Comparison of ENCODE assay signal across 26 cellular contexts in genomic region chr11:77064648-77065217, GRCh38. TPM values are rescaled to one million over a fixed set of nuclear protein-coding genes. Genes with fewer than 3 reads are reported as not detected.
DNase-seq lines count a peak whose midpoint lies in the region; ATAC-seq and TF ChIP-seq lines count a peak whose summit lies in the region.
"Had no signal": no experiment of that assay in that cellular context is flagged by ENCODE, and none has a peak within 500 bp of the region (broad histone marks: within the 10 kb centered on the region; RNA-seq: fewer than 3 reads in every experiment).

No MANE protein-coding gene starts in this region.

- POLR2A ChIA-PET in CD4-positive, alpha-beta T cell (lab: Charles Lee), result interaction anchor here (1.1 kb wide), 2 partner anchors 18 to 26 kb away, joined by 5 to 6 read pairs; no protein-coding TSS in a partner anchor

- H3K4me1 ChIP-seq in esophagus squamous epithelium, result peaks cover 4 to 39% (median 19%) of the 10 kb centered on the region in 3 donors

- no peak overlapping the region for H3K4me3 ChIP-seq in esophagus squamous epithelium
- H3K4me3 ChIP-seq: pancreas, testis had no signal

- H3K27ac ChIP-seq in CD4-positive, alpha-beta T cell (ENCODE audit: low read depth, low read length), result no peak overlapping the region
- no peak overlapping the region for H3K27ac ChIP-seq in esophagus squamous epithelium
- H3K27ac ChIP-seq: C4-2B, testis had no signal

- no peak overlapping the region for H3K27ac Mint-ChIP-seq in CD4-positive, alpha-beta T cell
- H3K27ac Mint-ChIP-seq in T-helper 17 cell (no peak overlapping the region), neural crest cell (ENCODE audit: unreplicated experiment) (no peak overlapping the region)

- no peaks in the 10 kb centered on the region for H3K36me3 Mint-ChIP-seq in CD4-positive, alpha-beta T cell (ENCODE audit: low read depth)
- H3K36me3 Mint-ChIP-seq in T-helper 17 cell (ENCODE audit: low read depth) (no peaks in the 10 kb centered on the region), neural crest cell (ENCODE audit: low read depth) (no peaks in the 10 kb centered on the region)

- no peaks in the 10 kb centered on the region for H3K9me3 Mint-ChIP-seq in CD4-positive, alpha-beta T cell
- H3K9me3 Mint-ChIP-seq in neural crest cell, result peaks cover 2% of the 10 kb centered on the region

- no peak for ATAC-seq in CD4-positive, alpha-beta T cell (ENCODE audit: poor library complexity)
- ATAC-seq in T-helper 17 cell (no peak), left lobe of liver (peak; percentile 10), GM19023 (IDR thresholded peaks at IDR 0.05; ENCODE audit: unreplicated experiment) (no peak)
- ATAC-seq: HCT116, pancreas, PC-3, right cardiac atrium had no signal

- intact Hi-C loops in CD4-positive, alpha-beta T cell (cut with DNase I, micrococcal nuclease), result loop anchor here in 1 of 2 experiments (10.0 kb wide), 2 partner anchors 410 to 1510 kb away; partner anchors contain the start of genes NARS2 and PAK1
- intact Hi-C loops in esophagus squamous epithelium (cut with DNase I), result no loop called here

- no peaks in the 10 kb centered on the region for H3K27me3 ChIP-seq in CD4-positive, alpha-beta T cell (ENCODE audit: control insufficient read depth, insufficient read depth, low read length)
- no peaks in the 10 kb centered on the region for H3K27me3 ChIP-seq in esophagus squamous epithelium
- H3K27me3 ChIP-seq: pancreas, testis had no signal

- DNase-seq in CD4-positive, alpha-beta T cell, result no peak
- DNase-seq in T-helper 17 cell (no peak), left lobe of liver (ENCODE audit: low spot score) (peak; percentile 84), neural crest cell (ENCODE audit: low read depth, low spot score) (no peak), esophagus squamous epithelium (lab: John Stamatoyannopoulos, UW) (no peak), NCI-H2081 treated with DMSO at 0.1 percent for 48 hours (lab: John Stamatoyannopoulos, UW) (no peak), A172 (ENCODE audit: low spot score) (no peak)
- DNase-seq: activated naive CD4-positive, alpha-beta T cell treated with Interleukin-2 at 50 U/mL for 16 hours; activated T-cell treated with anti-CD3 and anti-CD28 coated beads, Interleukin-2, amount 50 U/mL, for 1 hour; amygdala; IMR-90; NCI-H1092 treated with DMSO at 0.1 percent for 48 hours; NCI-H2081; NCI-H446 treated with DMSO at 0.1 percent for 48 hours; pancreas; PC-3; right cardiac atrium; SHP77; stimulated activated naive CD4-positive, alpha-beta T cell treated with Interleukin-2 at 50 U/mL for 16 hours; SW 1271; testis had no signal

- H3K9me3 ChIP-seq in CD4-positive, alpha-beta T cell (ENCODE audit: control insufficient read depth, low read length), result no peaks in the 10 kb centered on the region
- no peaks in the 10 kb centered on the region for H3K9me3 ChIP-seq in T-helper 17 cell (ENCODE audit: control insufficient read depth, low read length, poor library complexity, severe bottlenecking)
- H3K9me3 ChIP-seq in esophagus squamous epithelium, result no peaks in the 10 kb centered on the region
- H3K9me3 ChIP-seq: pancreas, testis had no signal

- no peaks in the 10 kb centered on the region for H3K27me3 Mint-ChIP-seq in CD4-positive, alpha-beta T cell
- H3K27me3 Mint-ChIP-seq in T-helper 17 cell, result no peaks in the 10 kb centered on the region
- no peaks in the 10 kb centered on the region for H3K27me3 Mint-ChIP-seq in neural crest cell (ENCODE audit: low read depth)

- CTCF ChIA-PET in CD4-positive, alpha-beta T cell (lab: Charles Lee), result interaction anchor here (1.3 to 2.5 kb wide), 3 partner anchors 16 to 26 kb away, joined by 8 to 14 read pairs (median 13); no protein-coding TSS in a partner anchor

- WGBS in esophagus squamous epithelium, 2 donors, result 84 to 94% methylated on average over 3 of the region's 4 CpGs

- H3K4me3 Mint-ChIP-seq in CD4-positive, alpha-beta T cell, result peak overlapping the region; percentile 92
- H3K4me3 Mint-ChIP-seq in T-helper 17 cell (peak overlapping the region; percentile 64), neural crest cell (peak overlapping the region; percentile 94)

- H3K4me1 Mint-ChIP-seq in CD4-positive, alpha-beta T cell (ENCODE audit: low read depth), result peaks cover 16% of the 10 kb centered on the region
- H3K4me1 Mint-ChIP-seq in T-helper 17 cell, result peaks cover 8% of the 10 kb centered on the region
- H3K4me1 Mint-ChIP-seq in neural crest cell, result peaks cover 25% of the 10 kb centered on the region

- no peak for TF ChIP-seq CTCF in CD4-positive, alpha-beta T cell (IDR thresholded peaks at IDR 0.05)
- no peak for TF ChIP-seq CTCF in neural crest cell (conservative IDR thresholded peaks at IDR 0.05)
- no peak for TF ChIP-seq CTCF in esophagus squamous epithelium (IDR thresholded peaks at IDR 0.05)

- TF ChIP-seq POLR2A in esophagus squamous epithelium (IDR thresholded peaks at IDR 0.05), result no peak

- no peaks in the 10 kb centered on the region for H3K36me3 ChIP-seq in esophagus squamous epithelium
- H3K36me3 ChIP-seq: pancreas had no signal

RNA-seq across cellular contexts. Expression of gene CAPN5, which starts 2.0 kb away (rescaled TPM):
- 1 to 10 TPM; 5.1 to 6.9 TPM for total RNA-seq in CD4-positive, alpha-beta T cell
- 1 to 10 TPM; 2.5 to 3.0 TPM for total RNA-seq in T-helper 17 cell
- total RNA-seq in left lobe of liver, result 78.1 TPM
- 25.8 and 26.2 TPM in 2 replicates for total RNA-seq in neural crest cell
- 10 to 100 TPM in 3 of 4 donors, 1 to 10 TPM in 1; 9.3 to 63.2 (median 13.5) TPM for total RNA-seq in esophagus squamous epithelium
- total RNA-seq in A172 (2014; rRNA removed; shearing (Covaris generic)), result 15.2 and 18.3 TPM in 2 replicates

RNA-seq across cellular contexts. Expression of gene B3GNT6, which starts 30.5 kb away (rescaled TPM):
- not detected for total RNA-seq in CD4-positive, alpha-beta T cell
- total RNA-seq in T-helper 17 cell (not detected), left lobe of liver (not detected), neural crest cell (not detected in 2 replicates), esophagus squamous epithelium (1 to 10 TPM; 1.7 to 9.3 (median 7.6) TPM)
- total RNA-seq in A172 (2014; rRNA removed; shearing (Covaris generic)), result not detected in 2 replicates
- total RNA-seq: IMR-90, kidney epithelial cell, lung microvascular endothelial cell, right cardiac atrium had no signal

RNA-seq across cellular contexts. Expression of gene OMP, which starts 37.9 kb away (rescaled TPM):
- not detected for total RNA-seq in CD4-positive, alpha-beta T cell
- total RNA-seq in T-helper 17 cell (not detected), left lobe of liver (3.4 TPM), neural crest cell (1.4 TPM in 1 of 2 replicates, not detected in the other), esophagus squamous epithelium (1 to 10 TPM in 1 of 4 donors, not detected in 3; 1.1 TPM)
- total RNA-seq in A172 (2014; rRNA removed; shearing (Covaris generic)), result not detected in 2 replicates
- total RNA-seq: IMR-90, kidney epithelial cell, lung microvascular endothelial cell, PC-3, right cardiac atrium had no signal
